1 cellular context compared by ENCODE assay signal in the genomic region with DNA sequence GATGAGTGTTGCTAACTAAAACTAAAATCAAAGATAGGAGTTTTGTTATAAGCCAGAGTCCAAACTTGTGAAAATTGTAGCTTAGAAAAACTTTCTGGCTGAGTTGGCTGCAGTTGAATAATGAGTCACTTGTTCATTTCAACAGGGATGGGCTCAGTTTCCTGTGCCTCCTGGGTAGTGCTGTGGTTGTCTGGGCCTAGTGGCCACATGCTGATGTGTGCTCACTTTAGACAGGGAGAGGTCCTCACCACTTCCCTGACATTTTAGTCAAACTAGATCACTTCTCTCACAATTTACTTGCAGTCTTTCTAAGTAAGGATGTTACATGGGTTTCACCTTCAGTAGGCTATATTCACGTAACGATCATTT.
TF ChIP-seq lines count a peak whose summit lies in the region.

No MANE protein-coding gene starts in this region.

TF ChIP-seq in GM12878, 131 proteins besides CTCF, POLR2A, EP300 and RAD21 (continued from another document):
- peak; percentile 84 for TF ChIP-seq RUNX3 (IDR thresholded peaks at IDR 0.05; ENCODE audit: low read length)
- peak; percentile 29; the same call in 1 of the 2 replicates for TF ChIP-seq CREB1 (IDR thresholded peaks at IDR 0.05; ENCODE audit: low read depth)
- TF ChIP-seq FOXK2 (IDR thresholded peaks at IDR 0.05), result no peak
- TF ChIP-seq ZNF24 (IDR thresholded peaks at IDR 0.05), result peak; percentile 18; the same call in 1 of the 2 replicates
- TF ChIP-seq ZNF274 (IDR thresholded peaks at IDR 0.05; ENCODE audit: insufficient read depth, insufficient read length), result no peak
- no peak for TF ChIP-seq GATAD2B (conservative IDR thresholded peaks at IDR 0.05; ENCODE audit: low read depth)
- TF ChIP-seq, protein P1, sequence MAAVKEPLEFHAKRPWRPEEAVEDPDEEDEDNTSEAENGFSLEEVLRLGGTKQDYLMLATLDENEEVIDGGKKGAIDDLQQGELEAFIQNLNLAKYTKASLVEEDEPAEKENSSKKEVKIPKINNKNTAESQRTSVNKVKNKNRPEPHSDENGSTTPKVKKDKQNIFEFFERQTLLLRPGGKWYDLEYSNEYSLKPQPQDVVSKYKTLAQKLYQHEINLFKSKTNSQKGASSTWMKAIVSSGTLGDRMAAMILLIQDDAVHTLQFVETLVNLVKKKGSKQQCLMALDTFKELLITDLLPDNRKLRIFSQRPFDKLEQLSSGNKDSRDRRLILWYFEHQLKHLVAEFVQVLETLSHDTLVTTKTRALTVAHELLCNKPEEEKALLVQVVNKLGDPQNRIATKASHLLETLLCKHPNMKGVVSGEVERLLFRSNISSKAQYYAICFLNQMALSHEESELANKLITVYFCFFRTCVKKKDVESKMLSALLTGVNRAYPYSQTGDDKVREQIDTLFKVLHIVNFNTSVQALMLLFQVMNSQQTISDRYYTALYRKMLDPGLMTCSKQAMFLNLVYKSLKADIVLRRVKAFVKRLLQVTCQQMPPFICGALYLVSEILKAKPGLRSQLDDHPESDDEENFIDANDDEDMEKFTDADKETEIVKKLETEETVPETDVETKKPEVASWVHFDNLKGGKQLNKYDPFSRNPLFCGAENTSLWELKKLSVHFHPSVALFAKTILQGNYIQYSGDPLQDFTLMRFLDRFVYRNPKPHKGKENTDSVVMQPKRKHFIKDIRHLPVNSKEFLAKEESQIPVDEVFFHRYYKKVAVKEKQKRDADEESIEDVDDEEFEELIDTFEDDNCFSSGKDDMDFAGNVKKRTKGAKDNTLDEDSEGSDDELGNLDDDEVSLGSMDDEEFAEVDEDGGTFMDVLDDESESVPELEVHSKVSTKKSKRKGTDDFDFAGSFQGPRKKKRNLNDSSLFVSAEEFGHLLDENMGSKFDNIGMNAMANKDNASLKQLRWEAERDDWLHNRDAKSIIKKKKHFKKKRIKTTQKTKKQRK (IDR thresholded peaks at IDR 0.05; ENCODE audit: low read depth, low read length), result no peak
- TF ChIP-seq, protein P2, sequence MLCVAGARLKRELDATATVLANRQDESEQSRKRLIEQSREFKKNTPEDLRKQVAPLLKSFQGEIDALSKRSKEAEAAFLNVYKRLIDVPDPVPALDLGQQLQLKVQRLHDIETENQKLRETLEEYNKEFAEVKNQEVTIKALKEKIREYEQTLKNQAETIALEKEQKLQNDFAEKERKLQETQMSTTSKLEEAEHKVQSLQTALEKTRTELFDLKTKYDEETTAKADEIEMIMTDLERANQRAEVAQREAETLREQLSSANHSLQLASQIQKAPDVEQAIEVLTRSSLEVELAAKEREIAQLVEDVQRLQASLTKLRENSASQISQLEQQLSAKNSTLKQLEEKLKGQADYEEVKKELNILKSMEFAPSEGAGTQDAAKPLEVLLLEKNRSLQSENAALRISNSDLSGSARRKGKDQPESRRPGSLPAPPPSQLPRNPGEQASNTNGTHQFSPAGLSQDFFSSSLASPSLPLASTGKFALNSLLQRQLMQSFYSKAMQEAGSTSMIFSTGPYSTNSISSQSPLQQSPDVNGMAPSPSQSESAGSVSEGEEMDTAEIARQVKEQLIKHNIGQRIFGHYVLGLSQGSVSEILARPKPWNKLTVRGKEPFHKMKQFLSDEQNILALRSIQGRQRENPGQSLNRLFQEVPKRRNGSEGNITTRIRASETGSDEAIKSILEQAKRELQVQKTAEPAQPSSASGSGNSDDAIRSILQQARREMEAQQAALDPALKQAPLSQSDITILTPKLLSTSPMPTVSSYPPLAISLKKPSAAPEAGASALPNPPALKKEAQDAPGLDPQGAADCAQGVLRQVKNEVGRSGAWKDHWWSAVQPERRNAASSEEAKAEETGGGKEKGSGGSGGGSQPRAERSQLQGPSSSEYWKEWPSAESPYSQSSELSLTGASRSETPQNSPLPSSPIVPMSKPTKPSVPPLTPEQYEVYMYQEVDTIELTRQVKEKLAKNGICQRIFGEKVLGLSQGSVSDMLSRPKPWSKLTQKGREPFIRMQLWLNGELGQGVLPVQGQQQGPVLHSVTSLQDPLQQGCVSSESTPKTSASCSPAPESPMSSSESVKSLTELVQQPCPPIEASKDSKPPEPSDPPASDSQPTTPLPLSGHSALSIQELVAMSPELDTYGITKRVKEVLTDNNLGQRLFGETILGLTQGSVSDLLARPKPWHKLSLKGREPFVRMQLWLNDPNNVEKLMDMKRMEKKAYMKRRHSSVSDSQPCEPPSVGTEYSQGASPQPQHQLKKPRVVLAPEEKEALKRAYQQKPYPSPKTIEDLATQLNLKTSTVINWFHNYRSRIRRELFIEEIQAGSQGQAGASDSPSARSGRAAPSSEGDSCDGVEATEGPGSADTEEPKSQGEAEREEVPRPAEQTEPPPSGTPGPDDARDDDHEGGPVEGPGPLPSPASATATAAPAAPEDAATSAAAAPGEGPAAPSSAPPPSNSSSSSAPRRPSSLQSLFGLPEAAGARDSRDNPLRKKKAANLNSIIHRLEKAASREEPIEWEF (IDR thresholded peaks at IDR 0.05; ENCODE audit: insufficient replicate concordance, low read depth, low read length), result no peak
- TF ChIP-seq ETV6 (conservative IDR thresholded peaks at IDR 0.05 in 1 of 2, IDR thresholded peaks at IDR 0.05 in 1 of 2; ENCODE audit: borderline replicate concordance in 1 of 2, low read depth in 1 of 2), result 0 out of 4 replicates have a peak, but pooled peaks of 1 of the 2 experiments have one; percentile 13
- TF ChIP-seq EED (IDR thresholded peaks at IDR 0.05; ENCODE audit: low read depth), result peak; percentile 53; the same call in 1 of the 2 replicates
- no peak for TF ChIP-seq ZSCAN29 (IDR thresholded peaks at IDR 0.05)
- TF ChIP-seq FOXM1 (IDR thresholded peaks at IDR 0.05; ENCODE audit: low read depth, low read length), result 0 out of 2 replicates have a peak, but pooled peaks have one; percentile 42
- peak; percentile 27; the same call in 1 of the 2 replicates for TF ChIP-seq JUNB (IDR thresholded peaks at IDR 0.05)
- TF ChIP-seq, protein P3, sequence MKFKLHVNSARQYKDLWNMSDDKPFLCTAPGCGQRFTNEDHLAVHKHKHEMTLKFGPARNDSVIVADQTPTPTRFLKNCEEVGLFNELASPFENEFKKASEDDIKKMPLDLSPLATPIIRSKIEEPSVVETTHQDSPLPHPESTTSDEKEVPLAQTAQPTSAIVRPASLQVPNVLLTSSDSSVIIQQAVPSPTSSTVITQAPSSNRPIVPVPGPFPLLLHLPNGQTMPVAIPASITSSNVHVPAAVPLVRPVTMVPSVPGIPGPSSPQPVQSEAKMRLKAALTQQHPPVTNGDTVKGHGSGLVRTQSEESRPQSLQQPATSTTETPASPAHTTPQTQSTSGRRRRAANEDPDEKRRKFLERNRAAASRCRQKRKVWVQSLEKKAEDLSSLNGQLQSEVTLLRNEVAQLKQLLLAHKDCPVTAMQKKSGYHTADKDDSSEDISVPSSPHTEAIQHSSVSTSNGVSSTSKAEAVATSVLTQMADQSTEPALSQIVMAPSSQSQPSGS (IDR thresholded peaks at IDR 0.05; ENCODE audit: low read length), result peak; percentile 27; the same call in 1 of the 2 replicates
- no peak for TF ChIP-seq RAD51 (IDR thresholded peaks at IDR 0.05)
